ENCODE assay signal across 12 cellular contexts in genomic region chr11:111737180-111737876, GRCh38. TPM values are rescaled to one million over a fixed set of nuclear protein-coding genes. Genes with fewer than 3 reads are reported as not detected.
DNase-seq lines count a peak whose midpoint lies in the region; ATAC-seq and TF ChIP-seq lines count a peak whose summit lies in the region.
"Had no signal": no experiment of that assay in that cellular context is flagged by ENCODE, and none has a peak within 500 bp of the region (broad histone marks: within the 10 kb centered on the region; RNA-seq: fewer than 3 reads in every experiment).

No MANE protein-coding gene starts in this region.

- H3K4me1 Mint-ChIP-seq in activated naive CD4-positive, alpha-beta T cell treated with anti-CD3 and anti-CD28 coated beads, Interleukin-2, amount 50 U/mL, for 24 hours: peaks cover 18% of the 10 kb centered on the region

- no peak overlapping the region for H3K4me3 Mint-ChIP-seq in activated naive CD4-positive, alpha-beta T cell treated with anti-CD3 and anti-CD28 coated beads, Interleukin-2, amount 50 U/mL, for 24 hours
- H3K4me3 Mint-ChIP-seq: effector memory CD8-positive, alpha-beta T cell had no signal

- no peak for TF ChIP-seq POLR2A in esophagus muscularis mucosa (IDR thresholded peaks at IDR 0.05; ENCODE audit: low read depth)
- TF ChIP-seq POLR2A in transverse colon (IDR thresholded peaks at IDR 0.05): no peak

- H3K4me2 ChIP-seq in osteoblast (ENCODE audit: insufficient read depth, low read length): peak overlapping the region; percentile 46

- H2AFZ ChIP-seq in osteoblast (ENCODE audit: low read length): peak overlapping the region; percentile 9

- 70% methylated on average over 8 of the region's 12 CpGs for WGBS in esophagus muscularis mucosa
- 82% methylated on average over 11 of the region's 12 CpGs; no CpG with 5 or more reads in 1 of the 2 donors for WGBS in transverse colon (ENCODE audit: low coverage in 1 of 2), 2 donors

- H3K27ac ChIP-seq in esophagus muscularis mucosa (replicated peaks in 1 of 4): peak overlapping the region; percentile 90 to 97 (median 96)
- peak overlapping the region; percentile 100 for H3K27ac ChIP-seq in osteoblast (ENCODE audit: low read depth, low read length)
- peak overlapping the region; percentile 85 to 93 (median 89) for H3K27ac ChIP-seq in transverse colon

- H3K4me3 ChIP-seq in esophagus muscularis mucosa (no peak overlapping the region), osteoblast (ENCODE audit: insufficient read depth, low read length) (no peak overlapping the region), transverse colon (no peak overlapping the region)

- H4K20me1 ChIP-seq in osteoblast (ENCODE audit: insufficient read depth, low read length): no peaks in the 10 kb centered on the region

- no peak for DNase-seq in activated naive CD4-positive, alpha-beta T cell (lab: John Stamatoyannopoulos, UW)
- no peak for DNase-seq in esophagus muscularis mucosa (ENCODE audit: extremely low spot score)
- DNase-seq in osteoblast (ENCODE audit: insufficient read length, low spot score, missing footprints): no peak
- DNase-seq in transverse colon: no peak
- no peak for DNase-seq in hippocampal formation (lab: John Stamatoyannopoulos, UW)
- no peak for DNase-seq in DMS153 (lab: John Stamatoyannopoulos, UW)
- DNase-seq: activated gamma-delta T cell; DND-41; effector memory CD8-positive, alpha-beta T cell; NCI-H2029 treated with DMSO at 0.1 percent for 48 hours had no signal

- in situ Hi-C loops in transverse colon (cut with MboI; ENCODE audit: low pct_ligation_motif_present in 1 of 4, low pct_unique_long_range_greater_than_20kb in 1 of 4, low sequenced_read_pairs in 3 of 4): no loop called here

- no peaks in the 10 kb centered on the region for H3K9me3 ChIP-seq in esophagus muscularis mucosa
- no peaks in the 10 kb centered on the region for H3K9me3 ChIP-seq in osteoblast (ENCODE audit: low read depth, low read length)
- no peaks in the 10 kb centered on the region for H3K9me3 ChIP-seq in transverse colon

- TF ChIP-seq CTCF in esophagus muscularis mucosa (IDR thresholded peaks at IDR 0.05): no peak
- no peak for TF ChIP-seq CTCF in osteoblast (IDR thresholded peaks at IDR 0.05; ENCODE audit: extremely low read depth, low read depth, low read length)
- no peak for TF ChIP-seq CTCF in transverse colon (IDR thresholded peaks at IDR 0.05)

- H3K27me3 Mint-ChIP-seq in activated naive CD4-positive, alpha-beta T cell treated with anti-CD3 and anti-CD28 coated beads, Interleukin-2, amount 50 U/mL, for 24 hours: no peaks in the 10 kb centered on the region
- H3K27me3 Mint-ChIP-seq: effector memory CD8-positive, alpha-beta T cell had no signal

- no peak for ATAC-seq in GM18867 (IDR thresholded peaks at IDR 0.05; ENCODE audit: unreplicated experiment)
- ATAC-seq: effector memory CD8-positive, alpha-beta T cell had no signal

- H3K4me1 ChIP-seq in esophagus muscularis mucosa (peaks cover 62 to 68% (median 65%) of the 10 kb centered on the region in 4 donors), osteoblast (ENCODE audit: insufficient read depth, low read length) (peaks cover 63% of the 10 kb centered on the region), transverse colon (peaks cover 31 to 55% (median 40%) of the 10 kb centered on the region in 4 donors)

- no peaks in the 10 kb centered on the region for H3K79me2 ChIP-seq in osteoblast (ENCODE audit: insufficient read depth, low read length)

- intact Hi-C loops in esophagus muscularis mucosa (cut with DNase I) (no loop called here), transverse colon (cut with DNase I; ENCODE audit: low total_unique reads) (no loop called here)

- peak overlapping the region; percentile 85 for H3K27ac Mint-ChIP-seq in activated naive CD4-positive, alpha-beta T cell treated with anti-CD3 and anti-CD28 coated beads, Interleukin-2, amount 50 U/mL, for 24 hours

- no peak for TF ChIP-seq EP300 in esophagus muscularis mucosa (IDR thresholded peaks at IDR 0.05)
- no peak for TF ChIP-seq EP300 in transverse colon (IDR thresholded peaks at IDR 0.05; ENCODE audit: low read depth)

- no peaks in the 10 kb centered on the region for H3K9me3 Mint-ChIP-seq in activated naive CD4-positive, alpha-beta T cell treated with anti-CD3 and anti-CD28 coated beads, Interleukin-2, amount 50 U/mL, for 24 hours
- H3K9me3 Mint-ChIP-seq: effector memory CD8-positive, alpha-beta T cell had no signal

- H3K36me3 Mint-ChIP-seq in activated naive CD4-positive, alpha-beta T cell treated with anti-CD3 and anti-CD28 coated beads, Interleukin-2, amount 50 U/mL, for 24 hours: peaks cover 14% of the 10 kb centered on the region

- H3K36me3 ChIP-seq in esophagus muscularis mucosa (peaks cover 6 to 28% (median 20%) of the 10 kb centered on the region in 4 donors), osteoblast (ENCODE audit: insufficient read depth, low read length) (peaks cover 19% of the 10 kb centered on the region), transverse colon (peaks cover 0 to 19% (median 5%) of the 10 kb centered on the region in 4 donors)

- H3K27me3 ChIP-seq in esophagus muscularis mucosa (no peaks in the 10 kb centered on the region), osteoblast (ENCODE audit: insufficient read depth, low read length) (no peaks in the 10 kb centered on the region), transverse colon (no peaks in the 10 kb centered on the region)

RNA-seq across cellular contexts. Expression of gene PPP2R1B, which starts 28.9 kb away (rescaled TPM):
- total RNA-seq in esophagus muscularis mucosa (10 to 100 TPM in 2 of 4 donors, 1 to 10 TPM in 2; 9.6 to 12.8 (median 10.5) TPM), osteoblast (18.0 and 19.9 TPM in 2 replicates), transverse colon (10 to 100 TPM; 28.1 to 55.5 (median 41.5) TPM)
